ENCODE assay signal across 23 cellular contexts in the genomic region with DNA sequence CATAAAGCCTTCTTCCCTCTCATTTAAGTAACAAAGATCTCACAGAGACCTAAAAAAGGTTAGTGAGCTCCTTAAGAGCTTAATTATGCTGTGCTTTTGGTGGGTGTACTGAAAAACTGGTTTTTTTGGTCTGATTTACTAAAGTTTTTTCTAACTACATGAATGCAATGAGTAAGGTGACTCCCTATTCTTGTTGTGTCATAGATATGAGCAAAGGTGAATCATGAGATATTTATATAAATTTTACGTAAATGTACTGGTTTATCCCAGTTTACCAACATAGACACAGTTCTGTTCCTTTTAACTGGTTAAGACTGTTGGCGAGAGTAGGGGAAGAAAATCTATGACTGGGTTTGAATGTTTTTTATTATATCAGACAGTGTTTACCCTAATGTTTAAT.
DNase-seq lines count a peak whose midpoint lies in the region; ATAC-seq and TF ChIP-seq lines count a peak whose summit lies in the region.
"Had no signal": no experiment of that assay in that cellular context is flagged by ENCODE, and none has a peak within 500 bp of the region (broad histone marks: within the 10 kb centered on the region; RNA-seq: fewer than 3 reads in every experiment).

No MANE protein-coding gene starts in this region.

- TF ChIP-seq CTCF in HFFc6 (IDR thresholded peaks at IDR 0.05) (no peak), RWPE1 (conservative IDR thresholded peaks at IDR 0.05; ENCODE audit: low read depth) (no peak), fibroblast of mammary gland (conservative IDR thresholded peaks at IDR 0.05; ENCODE audit: control insufficient read depth, insufficient read depth, low read depth, low read length) (no peak), psoas muscle (IDR thresholded peaks at IDR 0.05) (no peak)

- WGBS in psoas muscle, 3 donors = 28 to 74% (median 70%) methylated on average over 2 of the region's 2 CpGs

- H3K4me3 Mint-ChIP-seq in HFFc6 = peak overlapping the region; percentile 9; the same call in 1 of the 2 replicates
- H3K4me3 Mint-ChIP-seq: activated CD8-positive, alpha-beta T cell treated with anti-CD3 and anti-CD28 coated beads, Interleukin-2, amount 10 ng/mL, durations not matched to agents 7 days and 5 days; activated naive CD8-positive, alpha-beta T cell; CD4-positive, CD25-positive, alpha-beta regulatory T cell; IgD-negative memory B cell; T-helper 1 cell treated with Interleukin-12 subunit alpha and Interleukin-12 subunit beta and Interleukin-4 antibody, amounts not matched to agents 30 μg/mL and 1 μg/mL, for 36 hours had no signal

- ATAC-seq in psoas muscle = peak in 3 of 4 donors; percentile 39 to 78 (median 66)
- ATAC-seq: activated CD8-positive, alpha-beta T cell treated with anti-CD3 and anti-CD28 coated beads, Interleukin-2, amount 10 ng/mL, durations not matched to agents 7 days and 5 days; heart right ventricle had no signal

- H3K27me3 Mint-ChIP-seq in HFFc6 (ENCODE audit: insufficient read depth) = no peaks in the 10 kb centered on the region
- H3K27me3 Mint-ChIP-seq: activated naive CD8-positive, alpha-beta T cell; CD4-positive, CD25-positive, alpha-beta regulatory T cell; IgD-negative memory B cell had no signal

- CTCF ChIA-PET in RWPE1 (lab: Yijun Ruan, JAX) = interaction anchor here (0.5 to 1.2 kb wide), 3 partner anchors 252 to 1502 kb away, joined by 3 to 4 read pairs (median 3); no protein-coding TSS in a partner anchor

- H3K36me3 Mint-ChIP-seq in HFFc6 (ENCODE audit: low read depth) = no peaks in the 10 kb centered on the region
- H3K36me3 Mint-ChIP-seq: activated naive CD8-positive, alpha-beta T cell; CD4-positive, CD25-positive, alpha-beta regulatory T cell; IgD-negative memory B cell had no signal

- peaks cover 15% of the 10 kb centered on the region for H3K4me1 Mint-ChIP-seq in HFFc6 (ENCODE audit: low read depth)
- H3K4me1 Mint-ChIP-seq: CD4-positive, CD25-positive, alpha-beta regulatory T cell had no signal

- H3K9me3 ChIP-seq in psoas muscle = no peaks in the 10 kb centered on the region
- H3K9me3 ChIP-seq: heart right ventricle, sigmoid colon, uterus had no signal

- DNase-seq in HFFc6 = peak; percentile 49
- peak; percentile 79 for DNase-seq in RWPE1 (ENCODE audit: low spot score)
- DNase-seq in fibroblast of mammary gland (ENCODE audit: low read depth) = peak; percentile 85
- DNase-seq in psoas muscle = no peak
- no peak for DNase-seq in 8988T
- no peak for DNase-seq in globus pallidus (ENCODE audit: low spot score)
- DNase-seq in stimulated activated CD4-positive, alpha-beta T cell treated with anti-CD3 and anti-CD28 coated beads, Interleukin-4, amount 100 ng/mL, for 4 hours = no peak
- no peak for DNase-seq in hypothalamus (lab: John Stamatoyannopoulos, UW)
- DNase-seq: activated CD8-positive, alpha-beta T cell treated with anti-CD3 and anti-CD28 coated beads, Interleukin-2, amount 10 ng/mL, durations not matched to agents 7 days and 5 days; activated effector memory CD4-positive, alpha-beta T cell treated with Interleukin-2 at 50 U/mL for 16 hours; CD4-positive, CD25-positive, alpha-beta regulatory T cell; dermis blood vessel endothelial cell; heart right ventricle; left cardiac atrium; NCI-H1092 treated with DMSO at 0.1 percent for 48 hours; NCI-H1930; NCI-H526 treated with DMSO at 0.1 percent for 48 hours; sigmoid colon; stimulated activated naive CD4-positive, alpha-beta T cell treated with Interleukin-2 at 50 U/mL for 16 hours; uterus had no signal

- H3K27me3 ChIP-seq in psoas muscle (ENCODE audit: insufficient read depth in 3 of 3, low read length in 2 of 3) = no peaks in the 10 kb centered on the region
- H3K27me3 ChIP-seq: heart right ventricle, sigmoid colon, uterus had no signal

- POLR2A ChIA-PET in RWPE1 (lab: Yijun Ruan, JAX; ENCODE audit: low non-redundant PET) = no interaction called here

- H3K27ac ChIP-seq in RWPE1 (no peak overlapping the region), psoas muscle (peak overlapping the region; percentile 4)
- H3K27ac ChIP-seq: heart right ventricle, sigmoid colon, uterus had no signal

- H3K36me3 ChIP-seq in psoas muscle (ENCODE audit: insufficient read depth in 1 of 2, low read depth in 1 of 2) = no peaks in the 10 kb centered on the region
- H3K36me3 ChIP-seq: heart right ventricle, sigmoid colon, uterus had no signal

- intact Hi-C loops in psoas muscle (cut with DNase I) = loop anchor here in 1 of 2 donors (10.0 kb wide), 1 partner anchor 584 kb away; no protein-coding TSS in a partner anchor

- peak overlapping the region; percentile 40 for H3K27ac Mint-ChIP-seq in HFFc6
- H3K27ac Mint-ChIP-seq: activated CD8-positive, alpha-beta T cell treated with anti-CD3 and anti-CD28 coated beads, Interleukin-2, amount 10 ng/mL, durations not matched to agents 7 days and 5 days; activated naive CD8-positive, alpha-beta T cell; IgD-negative memory B cell; T-helper 1 cell treated with Interleukin-12 subunit alpha and Interleukin-12 subunit beta and Interleukin-4 antibody, amounts not matched to agents 30 μg/mL and 1 μg/mL, for 36 hours had no signal

- H3K9me3 Mint-ChIP-seq in HFFc6 = no peaks in the 10 kb centered on the region
- H3K9me3 Mint-ChIP-seq: T-helper 1 cell treated with Interleukin-12 subunit alpha and Interleukin-12 subunit beta and Interleukin-4 antibody, amounts not matched to agents 30 μg/mL and 1 μg/mL, for 36 hours had no signal

- H3K4me1 ChIP-seq in psoas muscle = peaks cover 4% of the 10 kb centered on the region
- H3K4me1 ChIP-seq: sigmoid colon, uterus had no signal

- H3K4me3 ChIP-seq in fibroblast of mammary gland (ENCODE audit: control insufficient read depth, low read depth, low read length) = no peak overlapping the region
- H3K4me3 ChIP-seq in psoas muscle = no peak overlapping the region
- H3K4me3 ChIP-seq: heart right ventricle, sigmoid colon, uterus had no signal

Comparison
In these comparisons a context has a peak if more than half of its experiments do, and no peak if none do; other contexts are left out.
1. DNase-seq: peak in HFFc6 (single experiment), RWPE1 (single experiment) and fibroblast of mammary gland (single experiment); none in psoas muscle (0 of 2), 8988T (single experiment), globus pallidus (single experiment), stimulated activated CD4-positive, alpha-beta T cell treated with anti-CD3 and anti-CD28 coated beads, Interleukin-4, amount 100 ng/mL, for 4 hours (0 of 2) and hypothalamus (0 of 51).